Comparison of ENCODE assay signal across 15 cellular contexts in the genomic region with DNA sequence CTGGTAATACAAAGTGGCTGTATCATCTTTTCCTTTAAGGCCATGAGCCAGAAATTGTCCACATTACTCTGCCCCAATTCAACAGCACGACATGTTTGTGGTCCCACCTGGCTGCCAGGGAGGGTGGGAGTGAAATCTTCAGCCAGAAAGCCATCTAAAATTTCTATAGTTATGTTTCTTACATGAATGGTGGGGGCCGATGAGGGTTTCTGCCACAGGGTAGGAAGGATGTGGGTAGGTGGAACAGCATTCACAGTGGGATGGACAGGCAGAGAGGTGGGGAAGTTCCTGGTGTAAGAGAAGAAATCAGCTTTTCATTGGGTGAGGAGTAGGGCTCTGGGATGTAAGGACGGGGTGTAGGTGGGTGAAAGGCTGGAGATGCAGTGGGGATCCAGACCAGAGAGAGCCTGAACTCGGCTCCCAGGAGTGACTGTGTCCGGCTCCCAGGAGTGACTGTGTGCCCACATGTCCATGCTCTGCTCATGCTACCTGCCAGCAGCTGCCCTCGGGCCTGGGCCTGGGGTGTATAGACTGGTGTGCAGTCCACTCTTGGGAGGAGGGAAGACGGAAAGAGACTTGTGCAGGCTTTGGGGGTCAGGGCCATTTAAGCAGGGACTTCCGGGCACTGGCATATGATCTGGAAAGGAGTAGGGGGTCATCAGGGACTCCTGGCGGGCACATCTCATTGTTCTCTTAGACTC. TPM values are rescaled to one million over a fixed set of nuclear protein-coding genes. Genes with fewer than 3 reads are reported as not detected.
DNase-seq lines count a peak whose midpoint lies in the region; ATAC-seq and TF ChIP-seq lines count a peak whose summit lies in the region.
"Had no signal": no experiment of that assay in that cellular context is flagged by ENCODE, and none has a peak within 500 bp of the region (broad histone marks: within the 10 kb centered on the region; RNA-seq: fewer than 3 reads in every experiment).

No MANE protein-coding gene starts in this region.

- no peak overlapping the region for H2AFZ ChIP-seq in H9 (ENCODE audit: low read length)

- no peak overlapping the region for H3K4ac ChIP-seq in H9 (ENCODE audit: low read depth, low read length)

- no peak overlapping the region for H3K9ac ChIP-seq in BLaER1 treated with 17β-estradiol and CSF1 and Interleukin-3, amounts not matched to agents 10 nM and 100 nM
- H3K9ac ChIP-seq in H9 (ENCODE audit: extremely low read depth, insufficient read length, low read length): no peak overlapping the region
- H3K9ac ChIP-seq: SK-N-SH had no signal

- peaks cover 22 to 38% of the 10 kb centered on the region in 2 experiments for H3K4me1 Mint-ChIP-seq in H9
- H3K4me1 Mint-ChIP-seq in activated naive CD8-positive, alpha-beta T cell treated with anti-CD3 and anti-CD28 coated beads, Interleukin-2, amount 50 U/mL, for 24 hours: peaks cover 35% of the 10 kb centered on the region
- H3K4me1 Mint-ChIP-seq in naive thymus-derived CD8-positive, alpha-beta T cell: peaks cover 31 to 48% (median 36%) of the 10 kb centered on the region in 4 donors
- H3K4me1 Mint-ChIP-seq in activated T-helper 2 cell treated with anti-CD3 and anti-CD28 coated beads, Interferon-gamma antibody, Interleukin-2, Interleukin-4, amounts not matched to agents 10 μg/mL and 5 μg/mL and 100 μg/mL, durations not matched to agents 14 hours and 24 hours and 36 hours (ENCODE audit: low read depth): peaks cover 21% of the 10 kb centered on the region
- H3K4me1 Mint-ChIP-seq in CD4-positive, alpha-beta T cell (ENCODE audit: low read depth): peaks cover 28% of the 10 kb centered on the region

- H3K4me3 ChIP-seq in BLaER1 treated with 17β-estradiol and CSF1 and Interleukin-3, amounts not matched to agents 10 nM and 100 nM: no peak overlapping the region
- H3K4me3 ChIP-seq: gastroesophageal sphincter, MG63 had no signal

- H2BK15ac ChIP-seq in H9 (ENCODE audit: low read depth, low read length): no peak overlapping the region

- H3K23ac ChIP-seq in H9 (ENCODE audit: insufficient read length, low read depth, low read length): no peak overlapping the region

- H2AK5ac ChIP-seq in H9 (ENCODE audit: insufficient read length, low read length): no peak overlapping the region

- H3K79me1 ChIP-seq in H9 (ENCODE audit: insufficient read depth, low read depth, low read length, poor library complexity, severe bottlenecking): no peaks in the 10 kb centered on the region

- H3K14ac ChIP-seq in H9 (ENCODE audit: insufficient read depth, low read length): no peak overlapping the region

- no peak for TF ChIP-seq CTCF in H9 (conservative IDR thresholded peaks at IDR 0.05)
- TF ChIP-seq CTCF in CD4-positive, alpha-beta T cell (IDR thresholded peaks at IDR 0.05): no peak

- H2BK12ac ChIP-seq in H9 (ENCODE audit: insufficient read length, low read depth, low read length): no peak overlapping the region

- H3T11ph ChIP-seq in H9 (ENCODE audit: low read length): no peak overlapping the region

- H4K20me1 ChIP-seq in BLaER1 treated with 17β-estradiol and CSF1 and Interleukin-3, amounts not matched to agents 10 nM and 100 nM: peaks cover 0 to 19% (median 0%) of the 10 kb centered on the region in 11 experiments; a peak in 7 of 22 replicates
- H4K20me1 ChIP-seq in H9 (ENCODE audit: control insufficient read depth, insufficient read depth, insufficient read length): no peaks in the 10 kb centered on the region

- no peak overlapping the region; a peak in 2 of 7 replicates for H3K27ac Mint-ChIP-seq in H9
- H3K27ac Mint-ChIP-seq in activated naive CD8-positive, alpha-beta T cell treated with anti-CD3 and anti-CD28 coated beads, Interleukin-2, amount 50 U/mL, for 24 hours: peak overlapping the region; percentile 2
- peak overlapping the region in 8 of 10 donors; percentile 0 to 68 (median 48) for H3K27ac Mint-ChIP-seq in naive thymus-derived CD8-positive, alpha-beta T cell
- H3K27ac Mint-ChIP-seq in activated T-helper 2 cell treated with anti-CD3 and anti-CD28 coated beads, Interferon-gamma antibody, Interleukin-2, Interleukin-4, amounts not matched to agents 10 μg/mL and 5 μg/mL and 100 μg/mL, durations not matched to agents 14 hours and 24 hours and 36 hours: no peak overlapping the region
- H3K27ac Mint-ChIP-seq in CD4-positive, alpha-beta T cell: no peak overlapping the region

- H3K9me3 ChIP-seq in BLaER1 treated with 17β-estradiol and CSF1 and Interleukin-3, amounts not matched to agents 10 nM and 100 nM (replicated peaks in 1 of 11): peaks cover 20 to 32% (median 24%) of the 10 kb centered on the region in 11 experiments
- H3K9me3 ChIP-seq in H9 (ENCODE audit: control insufficient read depth, low read depth, low read length): no peaks in the 10 kb centered on the region
- no peaks in the 10 kb centered on the region for H3K9me3 ChIP-seq in CD4-positive, alpha-beta T cell (ENCODE audit: control insufficient read depth, low read length)
- H3K9me3 ChIP-seq: gastroesophageal sphincter, SK-N-SH had no signal

- no CpG with 5 or more reads among the region's 9 CpGs for WGBS in H9 (ENCODE audit: extremely low coverage, insufficient read length, low lambda C conversion rate)

- H3K79me2 ChIP-seq in H9 (ENCODE audit: insufficient read depth, low read length): no peaks in the 10 kb centered on the region

- H2BK20ac ChIP-seq in H9 (ENCODE audit: low read depth, low read length, poor library complexity, severe bottlenecking): no peak overlapping the region

- peaks cover 0 to 2% of the 10 kb centered on the region in 2 experiments; a peak in 2 of 5 replicates for H3K9me3 Mint-ChIP-seq in H9
- peaks cover 11% of the 10 kb centered on the region for H3K9me3 Mint-ChIP-seq in activated naive CD8-positive, alpha-beta T cell treated with anti-CD3 and anti-CD28 coated beads, Interleukin-2, amount 50 U/mL, for 24 hours
- H3K9me3 Mint-ChIP-seq in naive thymus-derived CD8-positive, alpha-beta T cell: peaks cover 0 to 27% (median 13%) of the 10 kb centered on the region in 9 donors
- peaks cover 3% of the 10 kb centered on the region for H3K9me3 Mint-ChIP-seq in activated T-helper 2 cell treated with anti-CD3 and anti-CD28 coated beads, Interferon-gamma antibody, Interleukin-2, Interleukin-4, amounts not matched to agents 10 μg/mL and 5 μg/mL and 100 μg/mL, durations not matched to agents 14 hours and 24 hours and 36 hours
- no peaks in the 10 kb centered on the region for H3K9me3 Mint-ChIP-seq in CD4-positive, alpha-beta T cell

- H3K27me3 ChIP-seq in BLaER1 treated with 17β-estradiol and CSF1 and Interleukin-3, amounts not matched to agents 10 nM and 100 nM: peaks cover 13 to 30% (median 21%) of the 10 kb centered on the region in 11 experiments
- H3K27me3 ChIP-seq in H9 (ENCODE audit: insufficient read depth, low read length): no peaks in the 10 kb centered on the region; the same call in 1 of the 2 replicates
- peaks cover 25% of the 10 kb centered on the region for H3K27me3 ChIP-seq in CD4-positive, alpha-beta T cell (ENCODE audit: control insufficient read depth, insufficient read depth, low read length)
- H3K27me3 ChIP-seq: MG63 had no signal

- POLR2A ChIA-PET in naive thymus-derived CD8-positive, alpha-beta T cell (lab: Charles Lee): interaction anchor here (0.8 to 1.1 kb wide), 2 partner anchors 18 to 196 kb away, joined by 3 read pairs; no protein-coding TSS in a partner anchor
- POLR2A ChIA-PET in CD4-positive, alpha-beta T cell (lab: Charles Lee): no interaction called here

- H4K8ac ChIP-seq in H9 (replicated peaks; ENCODE audit: insufficient read length, low read depth, low read length): no peak overlapping the region

- H4K5ac ChIP-seq in H9 (ENCODE audit: insufficient read length, low read depth, low read length): no peak overlapping the region

- DNase-seq in H9 (peak; percentile 10), AML-193 (lab: John Stamatoyannopoulos, UW) (no peak)
- no peak for DNase-seq in activated naive CD8-positive, alpha-beta T cell treated with anti-CD3 and anti-CD28 coated beads, Interleukin-2, amount 50 U/mL, for 24 hours
- peak in 1 of 10 donors; percentile 50 for DNase-seq in naive thymus-derived CD8-positive, alpha-beta T cell
- DNase-seq in stimulated activated CD4-positive, alpha-beta T cell treated with anti-CD3 and anti-CD28 coated beads, Interleukin-4, amount 100 ng/mL, for 4 hours: no peak
- DNase-seq in activated T-helper 2 cell treated with anti-CD3 and anti-CD28 coated beads, Interferon-gamma antibody, Interleukin-2, Interleukin-4, amounts not matched to agents 10 μg/mL and 5 μg/mL and 100 μg/mL, durations not matched to agents 14 hours and 24 hours and 36 hours (ENCODE audit: low spot score): no peak
- DNase-seq in CD4-positive, alpha-beta T cell: no peak
- DNase-seq: NCI-H187 treated with DMSO at 0.1 percent for 48 hours, PC-3, SK-N-SH had no signal

- H3K56ac ChIP-seq in H9 (ENCODE audit: insufficient read length, low read depth, low read length): no peak overlapping the region

- peak overlapping the region; percentile 10 to 89 (median 71); a peak in 20 of 22 replicates for H3K4me2 ChIP-seq in BLaER1 treated with 17β-estradiol and CSF1 and Interleukin-3, amounts not matched to agents 10 nM and 100 nM
- no peak overlapping the region for H3K4me2 ChIP-seq in H9 (ENCODE audit: insufficient read depth, insufficient read length, low read length)
- H3K4me2 ChIP-seq: SK-N-SH had no signal

- H2BK5ac ChIP-seq in H9 (ENCODE audit: insufficient read length, low read length): no peak overlapping the region

- H3K27me3 Mint-ChIP-seq in H9 (ENCODE audit: low read depth): peaks cover 34% of the 10 kb centered on the region
- peaks cover 43% of the 10 kb centered on the region for H3K27me3 Mint-ChIP-seq in activated naive CD8-positive, alpha-beta T cell treated with anti-CD3 and anti-CD28 coated beads, Interleukin-2, amount 50 U/mL, for 24 hours
- peaks cover 7 to 32% (median 18%) of the 10 kb centered on the region in 5 donors for H3K27me3 Mint-ChIP-seq in naive thymus-derived CD8-positive, alpha-beta T cell
- peaks cover 32% of the 10 kb centered on the region for H3K27me3 Mint-ChIP-seq in activated T-helper 2 cell treated with anti-CD3 and anti-CD28 coated beads, Interferon-gamma antibody, Interleukin-2, Interleukin-4, amounts not matched to agents 10 μg/mL and 5 μg/mL and 100 μg/mL, durations not matched to agents 14 hours and 24 hours and 36 hours (ENCODE audit: low read depth)
- peaks cover 37% of the 10 kb centered on the region for H3K27me3 Mint-ChIP-seq in CD4-positive, alpha-beta T cell

- ATAC-seq in activated naive CD8-positive, alpha-beta T cell treated with anti-CD3 and anti-CD28 coated beads, Interleukin-2, amount 50 U/mL, for 24 hours: peak; percentile 0
- ATAC-seq in naive thymus-derived CD8-positive, alpha-beta T cell: no peak
- ATAC-seq in CD4-positive, alpha-beta T cell (ENCODE audit: poor library complexity): no peak
- ATAC-seq: gastroesophageal sphincter, HCT116, PC-3 had no signal

- no peak overlapping the region for H4K91ac ChIP-seq in H9 (ENCODE audit: insufficient read length, low read depth, low read length)

- H3K23me2 ChIP-seq in H9 (ENCODE audit: insufficient read length, low read depth, low read length, poor library complexity, severe bottlenecking): no peaks in the 10 kb centered on the region

- no peaks in the 10 kb centered on the region for H3K36me3 ChIP-seq in BLaER1 treated with 17β-estradiol and CSF1 and Interleukin-3, amounts not matched to agents 10 nM and 100 nM
- H3K36me3 ChIP-seq: gastroesophageal sphincter, MG63 had no signal

- CTCF ChIA-PET in CD4-positive, alpha-beta T cell (lab: Charles Lee): no interaction called here

- no peak overlapping the region for H2BK120ac ChIP-seq in H9 (ENCODE audit: low read depth, low read length, poor library complexity, severe bottlenecking)

- peaks cover 0 to 2% (median 0%) of the 10 kb centered on the region in 3 experiments; a peak in 2 of 7 replicates for H3K36me3 Mint-ChIP-seq in H9 (ENCODE audit: insufficient read depth in 1 of 3, low read depth in 3 of 3)
- peaks cover 2% of the 10 kb centered on the region for H3K36me3 Mint-ChIP-seq in activated naive CD8-positive, alpha-beta T cell treated with anti-CD3 and anti-CD28 coated beads, Interleukin-2, amount 50 U/mL, for 24 hours (ENCODE audit: low read depth)
- peaks cover 0 to 8% (median 7%) of the 10 kb centered on the region in 3 donors for H3K36me3 Mint-ChIP-seq in naive thymus-derived CD8-positive, alpha-beta T cell
- no peaks in the 10 kb centered on the region for H3K36me3 Mint-ChIP-seq in activated T-helper 2 cell treated with anti-CD3 and anti-CD28 coated beads, Interferon-gamma antibody, Interleukin-2, Interleukin-4, amounts not matched to agents 10 μg/mL and 5 μg/mL and 100 μg/mL, durations not matched to agents 14 hours and 24 hours and 36 hours (ENCODE audit: low read depth)
- no peaks in the 10 kb centered on the region for H3K36me3 Mint-ChIP-seq in CD4-positive, alpha-beta T cell (ENCODE audit: low read depth)

- H3K18ac ChIP-seq in H9 (ENCODE audit: insufficient read length, low read depth, low read length): no peak overlapping the region

- H3K27ac ChIP-seq in BLaER1 treated with 17β-estradiol and CSF1 and Interleukin-3, amounts not matched to agents 10 nM and 100 nM: no peak overlapping the region; a peak in 2 of 22 replicates
- no peak overlapping the region for H3K27ac ChIP-seq in H9 (ENCODE audit: insufficient read length, low read depth, low read length)
- H3K27ac ChIP-seq in CD4-positive, alpha-beta T cell (ENCODE audit: low read depth, low read length): no peak overlapping the region

- H3K4me1 ChIP-seq in BLaER1 treated with 17β-estradiol and CSF1 and Interleukin-3, amounts not matched to agents 10 nM and 100 nM: peaks cover 24 to 54% (median 38%) of the 10 kb centered on the region in 10 experiments; a peak in 19 of 20 replicates
- no peaks in the 10 kb centered on the region; the same call in 1 of the 2 replicates for H3K4me1 ChIP-seq in H9 (ENCODE audit: insufficient read depth, low read length)

- no peak overlapping the region for H3K4me3 Mint-ChIP-seq in H9
- peak overlapping the region; percentile 7 for H3K4me3 Mint-ChIP-seq in activated naive CD8-positive, alpha-beta T cell treated with anti-CD3 and anti-CD28 coated beads, Interleukin-2, amount 50 U/mL, for 24 hours
- peak overlapping the region in 8 of 10 donors; percentile 1 to 77 (median 54) for H3K4me3 Mint-ChIP-seq in naive thymus-derived CD8-positive, alpha-beta T cell
- no peak overlapping the region for H3K4me3 Mint-ChIP-seq in activated T-helper 2 cell treated with anti-CD3 and anti-CD28 coated beads, Interferon-gamma antibody, Interleukin-2, Interleukin-4, amounts not matched to agents 10 μg/mL and 5 μg/mL and 100 μg/mL, durations not matched to agents 14 hours and 24 hours and 36 hours (ENCODE audit: low read depth)
- no peak overlapping the region for H3K4me3 Mint-ChIP-seq in CD4-positive, alpha-beta T cell

- intact Hi-C loops in activated T-helper 2 cell treated with anti-CD3 and anti-CD28 coated beads, Interferon-gamma antibody, Interleukin-2, Interleukin-4, amounts not matched to agents 10 μg/mL and 5 μg/mL and 100 μg/mL, durations not matched to agents 14 hours and 24 hours and 36 hours (cut with micrococcal nuclease): no loop called here
- intact Hi-C loops in CD4-positive, alpha-beta T cell (cut with DNase I, micrococcal nuclease): no loop called here

RNA-seq across cellular contexts. Expression of a gene that starts 3.8 kb away (rescaled TPM):
- total RNA-seq in H9 (2021): 9.8 and 11.8 TPM in 2 replicates
- 1 to 10 TPM; 6.3 to 9.5 TPM for total RNA-seq in naive thymus-derived CD8-positive, alpha-beta T cell
- polyA plus RNA-seq in naive thymus-derived CD8-positive, alpha-beta T cell: 10 to 100 TPM; 15.8 to 33.7 (median 20.3) TPM
- total RNA-seq in activated T-helper 2 cell treated with anti-CD3 and anti-CD28 coated beads, Interferon-gamma antibody, Interleukin-2, Interleukin-4, amounts not matched to agents 10 μg/mL and 5 μg/mL and 100 μg/mL, durations not matched to agents 14 hours and 24 hours and 36 hours: not detected in 2 replicates
- total RNA-seq in CD4-positive, alpha-beta T cell: under 1 TPM; 0.19 to 0.25 TPM
- polyA plus RNA-seq: naive thymus-derived CD4-positive, alpha-beta T cell had no signal

Comparison
In these comparisons a context has a peak if more than half of its experiments do, and no peak if none do; other contexts are left out.
1. H3K27ac Mint-ChIP-seq: peak in activated naive CD8-positive, alpha-beta T cell treated with anti-CD3 and anti-CD28 coated beads, Interleukin-2, amount 50 U/mL, for 24 hours (single experiment) and naive thymus-derived CD8-positive, alpha-beta T cell (8 of 10); none in H9 (0 of 3), activated T-helper 2 cell treated with anti-CD3 and anti-CD28 coated beads, Interferon-gamma antibody, Interleukin-2, Interleukin-4, amounts not matched to agents 10 μg/mL and 5 μg/mL and 100 μg/mL, durations not matched to agents 14 hours and 24 hours and 36 hours (single experiment) and CD4-positive, alpha-beta T cell (single experiment).
2. H3K4me3 Mint-ChIP-seq: peak in activated naive CD8-positive, alpha-beta T cell treated with anti-CD3 and anti-CD28 coated beads, Interleukin-2, amount 50 U/mL, for 24 hours (single experiment) and naive thymus-derived CD8-positive, alpha-beta T cell (8 of 10); none in H9 (0 of 2), activated T-helper 2 cell treated with anti-CD3 and anti-CD28 coated beads, Interferon-gamma antibody, Interleukin-2, Interleukin-4, amounts not matched to agents 10 μg/mL and 5 μg/mL and 100 μg/mL, durations not matched to agents 14 hours and 24 hours and 36 hours (single experiment) and CD4-positive, alpha-beta T cell (single experiment).